In the genomic region with DNA sequence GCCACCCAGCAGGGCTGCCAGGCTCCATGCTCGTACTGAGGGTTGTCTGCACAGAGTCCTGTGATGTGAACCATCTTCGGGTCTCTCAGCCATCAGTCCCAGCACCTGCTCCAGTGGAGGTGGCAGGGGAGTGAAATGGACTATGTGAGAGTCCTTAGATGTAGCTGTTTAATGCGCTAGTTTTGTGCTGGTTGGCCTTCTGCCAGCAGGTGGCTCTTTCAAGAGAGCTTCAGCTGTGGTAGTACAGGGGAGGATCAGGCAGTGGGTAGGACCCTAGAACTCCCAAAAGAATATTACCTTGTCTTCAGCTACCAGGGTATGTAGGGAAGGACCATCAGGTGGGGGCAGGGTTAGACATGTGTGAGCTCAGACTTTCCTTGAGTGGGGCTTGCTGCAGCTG, we compare ENCODE assay signal across 15 cellular contexts.
"Had no signal": no experiment of that assay in that cellular context is flagged by ENCODE, and none has a peak within 500 bp of the region (broad histone marks: within the 10 kb centered on the region; RNA-seq: fewer than 3 reads in every experiment).

No MANE protein-coding gene starts in this region.

- H3K4me3 ChIP-seq: adrenal gland, heart right ventricle, left lung, mucosa of descending colon, sigmoid colon, spleen, suprapubic skin had no signal

- H3K27me3 ChIP-seq: adrenal gland, heart right ventricle, left lung, sigmoid colon, spleen, suprapubic skin had no signal

- DNase-seq: activated CD4-positive, alpha-beta T cell treated with anti-CD3 and anti-CD28 coated beads for 4 hours; activated CD8-positive, alpha-beta T cell treated with anti-CD3 and anti-CD28 coated beads for 36 hours; activated effector memory CD4-positive, alpha-beta T cell treated with Interleukin-2 at 50 U/mL for 16 hours; activated T-cell treated with anti-CD3 and anti-CD28 coated beads, Interleukin-2, amount 50 U/mL, for 4 hours; adrenal gland; dermis blood vessel endothelial cell; heart right ventricle; left lung; mucosa of descending colon; naive thymus-derived CD8-positive, alpha-beta T cell; sigmoid colon; spleen had no signal

- H3K9me3 ChIP-seq: adrenal gland, left lung, mucosa of descending colon, sigmoid colon, suprapubic skin had no signal

- ATAC-seq: activated CD8-positive, alpha-beta T cell treated with anti-CD3 and anti-CD28 coated beads for 36 hours; activated T-cell treated with anti-CD3 and anti-CD28 coated beads, Interleukin-2, amount 50 U/mL, for 4 hours; heart right ventricle; left lung; mucosa of descending colon; naive thymus-derived CD8-positive, alpha-beta T cell had no signal

- H3K4me1 ChIP-seq: adrenal gland, heart right ventricle, left lung, parathyroid adenoma, sigmoid colon, spleen, suprapubic skin had no signal

- H3K36me3 ChIP-seq: adrenal gland, heart right ventricle, left lung, sigmoid colon, spleen, suprapubic skin had no signal

- H3K27ac ChIP-seq: adrenal gland, heart right ventricle, left lung, parathyroid adenoma, sigmoid colon, spleen, suprapubic skin, VCaP had no signal

- H3K9ac ChIP-seq: parathyroid adenoma had no signal
